Comparison of ENCODE assay signal across 12 cellular contexts in the genomic region with DNA sequence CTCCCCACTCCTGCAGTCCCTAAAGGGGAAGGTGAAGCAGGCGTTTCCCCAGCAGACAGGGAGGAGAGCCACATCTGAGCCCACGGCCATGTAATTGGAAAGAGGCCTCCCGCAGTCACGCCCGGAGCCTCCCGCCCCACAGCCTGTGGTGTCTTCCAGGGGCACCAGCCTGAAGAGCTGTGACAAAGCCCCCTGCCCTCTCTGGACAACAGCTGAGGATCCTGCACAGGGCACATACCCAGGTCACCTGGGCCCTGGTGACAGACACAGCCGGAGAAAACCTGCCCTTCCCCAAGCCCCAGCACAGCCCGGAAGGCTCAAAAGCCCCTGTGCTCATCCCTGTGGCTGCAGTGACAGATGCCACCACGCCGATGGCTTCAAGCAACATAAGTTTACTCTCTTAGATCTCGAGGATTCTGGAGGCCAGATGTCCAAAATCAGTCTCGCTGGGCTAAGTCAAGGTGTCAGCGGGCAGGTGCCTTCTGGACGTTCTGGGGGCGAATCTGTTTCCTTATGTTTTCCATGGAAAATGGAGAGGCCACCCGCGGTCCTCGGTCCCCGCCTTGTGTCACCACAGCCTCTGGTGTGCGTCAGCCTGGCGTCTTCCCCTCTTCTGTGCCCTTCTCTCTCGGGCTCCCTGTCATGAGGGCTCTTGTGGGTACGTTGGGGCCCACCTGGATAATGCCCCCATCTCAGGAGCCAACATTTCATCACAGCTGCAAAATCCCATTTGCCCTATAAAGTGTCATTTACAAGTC.
DNase-seq lines count a peak whose midpoint lies in the region; ATAC-seq, FAIRE-seq and TF ChIP-seq lines count a peak whose summit lies in the region.
"Had no signal": no experiment of that assay in that cellular context is flagged by ENCODE, and none has a peak within 500 bp of the region (broad histone marks: within the 10 kb centered on the region; RNA-seq: fewer than 3 reads in every experiment).

No MANE protein-coding gene starts in this region.

- POLR2A ChIA-PET in HEK293 (lab: Yijun Ruan, JAX), result no interaction called here

- FAIRE-seq in kidney (lab: Jason Lieb, UNC), result no peak

- no peaks in the 10 kb centered on the region; the same call in 1 of the 2 replicates for H3K4me1 ChIP-seq in HEK293 (ENCODE audit: control insufficient read depth, insufficient read depth, low read length)
- no peaks in the 10 kb centered on the region for H3K4me1 ChIP-seq in kidney (ENCODE audit: control insufficient read depth in 1 of 2, insufficient read depth in 1 of 2, low read depth in 1 of 2, low read length in 2 of 2)
- peaks cover 0 to 12% (median 5%) of the 10 kb centered on the region in 6 donors for H3K4me1 ChIP-seq in spleen
- H3K4me1 ChIP-seq in body of pancreas, result no peaks in the 10 kb centered on the region

- DNase-seq in WERI-Rb-1 (peak; percentile 58), kidney (peak; percentile 49), spleen (peak; percentile 65), body of pancreas (no peak), left lobe of liver (ENCODE audit: low spot score) (no peak)
- no peak for DNase-seq in activated CD4-positive, CD25-positive, alpha-beta regulatory T cell (lab: John Stamatoyannopoulos, UW)
- DNase-seq: activated CD4-positive, alpha-beta T cell treated with anti-CD3 and anti-CD28 coated beads, Interleukin-2, amount 50 U/mL, for 1 hour; MM.1S; naive B cell; stimulated activated CD4-positive, alpha-beta T cell treated with anti-CD3 and anti-CD28 coated beads, Interleukin-1b, Interleukin-23, amount 100 ng/mL, for 48 hours had no signal

- no peaks in the 10 kb centered on the region for H3K27me3 ChIP-seq in WERI-Rb-1 (ENCODE audit: insufficient read depth, low read depth, severe bottlenecking)
- H3K27me3 ChIP-seq in spleen (replicated peaks in 1 of 7), result no peaks in the 10 kb centered on the region
- no peaks in the 10 kb centered on the region for H3K27me3 ChIP-seq in body of pancreas

- H3K9me3 ChIP-seq in HEK293 (ENCODE audit: control insufficient read depth, insufficient read depth, low read depth, low read length) (no peaks in the 10 kb centered on the region), WERI-Rb-1 (ENCODE audit: severe bottlenecking) (no peaks in the 10 kb centered on the region), kidney (ENCODE audit: control insufficient read depth in 1 of 2, low read length in 2 of 2) (no peaks in the 10 kb centered on the region), spleen (no peaks in the 10 kb centered on the region), body of pancreas (no peaks in the 10 kb centered on the region)

- ATAC-seq in HG02840 (IDR thresholded peaks at IDR 0.05; ENCODE audit: low FRiP score, unreplicated experiment), result no peak
- ATAC-seq in body of pancreas, result no peak
- ATAC-seq in left lobe of liver, result no peak

- H3K9ac ChIP-seq in kidney (ENCODE audit: low read length in 2 of 2), result no peak overlapping the region

- CTCF ChIA-PET in HEK293 (lab: Yijun Ruan, JAX), result no interaction called here

- H3K4me3 ChIP-seq in HEK293 (ENCODE audit: low read depth, low read length), result no peak overlapping the region
- H3K4me3 ChIP-seq in WERI-Rb-1 (ENCODE audit: low read depth, low read length), result no peak overlapping the region
- no peak overlapping the region for H3K4me3 ChIP-seq in kidney (ENCODE audit: low read length in 2 of 2)
- H3K4me3 ChIP-seq in spleen, result no peak overlapping the region
- H3K4me3 ChIP-seq in body of pancreas, result no peak overlapping the region

- TF ChIP-seq CTCF in HEK293 (tag by site-specific recombination; IDR thresholded peaks at IDR 0.05), result no peak
- TF ChIP-seq CTCF in WERI-Rb-1 (IDR thresholded peaks at IDR 0.05; ENCODE audit: low read depth, low read length), result no peak
- no peak for TF ChIP-seq CTCF in kidney (IDR thresholded peaks at IDR 0.05; ENCODE audit: borderline replicate concordance, extremely low read depth, insufficient read depth)
- no peak for TF ChIP-seq CTCF in spleen (IDR thresholded peaks at IDR 0.05 in 8 of 11, conservative IDR thresholded peaks at IDR 0.05 in 3 of 11)
- TF ChIP-seq CTCF in body of pancreas (IDR thresholded peaks at IDR 0.05), result no peak

- 87 to 93% (median 88%) methylated on average over 17 to 23 of the region's 23 CpGs for WGBS in spleen, 5 donors
- WGBS in body of pancreas, 2 donors, result 82 to 88% methylated on average over 4 to 23 of the region's 23 CpGs

- no peak overlapping the region for H3K27ac ChIP-seq in HEK293 (ENCODE audit: extremely low read depth, low read depth, low read length)
- peak overlapping the region; percentile 17 for H3K27ac ChIP-seq in WERI-Rb-1
- H3K27ac ChIP-seq in kidney (ENCODE audit: low read depth in 2 of 2, low read length in 2 of 2), result no peak overlapping the region
- peak overlapping the region in 4 of 8 donors; percentile 50 to 63 (median 52) for H3K27ac ChIP-seq in spleen
- H3K27ac ChIP-seq in body of pancreas, result no peak overlapping the region

- TF ChIP-seq POLR2A in spleen (IDR thresholded peaks at IDR 0.05) (no peak), body of pancreas (IDR thresholded peaks at IDR 0.05) (no peak)

- intact Hi-C loops in kidney (cut with DNase I) (no loop called here), spleen (cut with DNase I; ENCODE audit: low total_unique reads) (no loop called here), body of pancreas (cut with DNase I) (no loop called here)

- H3K36me3 ChIP-seq in HEK293 (ENCODE audit: control insufficient read depth in 2 of 2, insufficient read depth in 1 of 2, low read length in 2 of 2), result peaks cover 0 to 24% of the 10 kb centered on the region in 2 experiments; a peak in 1 of 3 replicates
- peaks cover 15% of the 10 kb centered on the region for H3K36me3 ChIP-seq in WERI-Rb-1
- H3K36me3 ChIP-seq in kidney (ENCODE audit: control insufficient read depth in 1 of 2, insufficient read depth in 2 of 2, low read length in 2 of 2), result peaks cover 5 to 21% of the 10 kb centered on the region in 2 donors
- H3K36me3 ChIP-seq in spleen, result peaks cover 0 to 97% (median 63%) of the 10 kb centered on the region in 6 donors
- peaks cover 6 to 14% of the 10 kb centered on the region in 2 donors for H3K36me3 ChIP-seq in body of pancreas (replicated peaks in 1 of 2; ENCODE audit: insufficient read depth in 1 of 2, low read depth in 2 of 2)

TF ChIP-seq in HEK293, 187 proteins besides CTCF, POLR2A, EP300 and RAD21:
- TF ChIP-seq ZIC2 (tag by site-specific recombination; IDR thresholded peaks at IDR 0.05), result peak; percentile 54
- 0 out of 2 replicates have a peak, but pooled peaks have one; percentile 28 for TF ChIP-seq KLF1 (tag by site-specific recombination; IDR thresholded peaks at IDR 0.05)
- no peak for TF ChIP-seq ZNF488 (tag by site-specific recombination; IDR thresholded peaks at IDR 0.05)

Comparison
In these comparisons a context has a peak if more than half of its experiments do, and no peak if none do; other contexts are left out.
1. DNase-seq: peak in WERI-Rb-1 (single experiment), kidney (single experiment) and spleen (single experiment); none in activated CD4-positive, CD25-positive, alpha-beta regulatory T cell (0 of 4), body of pancreas (0 of 4) and left lobe of liver (single experiment).